Comparison of ENCODE assay signal across 1 cellular context in the genomic region with DNA sequence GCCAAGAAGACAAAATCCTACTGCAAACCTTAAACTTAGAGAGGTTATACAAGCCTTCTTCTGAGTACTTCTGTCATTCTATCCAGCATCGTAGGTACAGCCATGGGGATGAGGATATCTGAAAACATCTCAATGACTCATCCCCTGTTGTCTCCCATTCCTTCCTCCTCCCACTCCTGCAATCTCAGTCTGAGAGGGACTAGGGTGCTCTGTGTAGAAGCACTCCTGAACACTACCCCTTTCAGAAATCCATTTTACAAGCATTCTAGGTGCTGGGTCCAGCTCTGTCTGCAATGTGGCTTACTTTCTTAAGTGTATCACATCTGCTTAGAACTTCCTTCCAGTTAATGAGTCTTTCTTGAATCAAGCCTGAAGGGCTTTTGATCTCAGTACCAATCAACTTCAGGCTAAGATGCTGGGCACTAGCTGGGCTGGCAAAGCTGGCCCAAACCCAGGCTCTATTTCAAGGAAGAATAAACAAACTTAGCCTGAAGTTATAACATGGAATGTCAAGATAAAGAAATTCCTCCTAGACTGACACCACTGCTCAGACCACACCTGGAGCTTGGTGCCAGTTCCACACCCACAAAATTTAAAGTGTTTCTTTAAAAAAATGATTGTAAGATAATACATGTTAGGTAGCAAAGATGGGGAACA.
TF ChIP-seq lines count a peak whose summit lies in the region.

No MANE protein-coding gene starts in this region.

TF ChIP-seq in K562, 482 proteins besides CTCF, POLR2A, EP300 and RAD21:
- TF ChIP-seq KLF16 (IDR thresholded peaks at IDR 0.05) (no peak), FOSL1 (tag; conservative IDR thresholded peaks at IDR 0.05) (peak; percentile 45; the same call in 1 of the 2 replicates), PHF20 (IDR thresholded peaks at IDR 0.05; ENCODE audit: partially characterized antibody) (no peak), ZNF395 (CRISPR knock-in tag; IDR thresholded peaks at IDR 0.05) (no peak), RBM15 (IDR thresholded peaks at IDR 0.05; ENCODE audit: insufficient read depth, low read length) (no peak), USF2 (CRISPR knock-in tag; IDR thresholded peaks at IDR 0.05) (no peak), JUND (IDR thresholded peaks at IDR 0.05; ENCODE audit: borderline replicate concordance, low read depth, low read length) (peak; percentile 12; the same call in 1 of the 2 replicates), JUND (tag; IDR thresholded peaks at IDR 0.05; ENCODE audit: borderline replicate concordance, low read depth, low read length) (no peak)
TF ChIP-seq in K562: peak in this region for 2.
